In genomic region chr9:134634667-134635230, GRCh38 we compare ENCODE assay signal across 16 cellular contexts. TPM values are rescaled to one million over a fixed set of nuclear protein-coding genes. Genes with fewer than 3 reads are reported as not detected.
A peak's percentile ranks its signal among the peaks of the same experiment; 100 is the strongest.
DNase-seq lines count a peak whose midpoint lies in the region; ATAC-seq and TF ChIP-seq lines count a peak whose summit lies in the region.
"Had no signal": no experiment of that assay in that cellular context is flagged by ENCODE, and none has a peak within 500 bp of the region (broad histone marks: within the 10 kb centered on the region; RNA-seq: fewer than 3 reads in every experiment).

No MANE protein-coding gene starts in this region.

- ATAC-seq in T-helper 17 cell = no peak
- ATAC-seq: PC-3 had no signal

- DNase-seq in activated naive CD4-positive, alpha-beta T cell treated with anti-CD3 and anti-CD28 coated beads, Interleukin-2, amount 50 U/mL, for 16 hours = peak; percentile 2
- DNase-seq in activated naive CD4-positive, alpha-beta T cell (lab: John Stamatoyannopoulos, UW) = no peak
- DNase-seq in T-helper 17 cell (peak in 2 of 3 donors; percentile 1 to 3), mesenteric fat pad (ENCODE audit: low spot score) (peak; percentile 55), spleen (peak; percentile 54), Caco-2 (no peak), hypothalamus (lab: John Stamatoyannopoulos, UW) (no peak)
- DNase-seq in NK-92 treated with Interleukin-12 subunit alpha and Interleukin-12 subunit beta, amount 100 ng/mL, for 24 hours (lab: John Stamatoyannopoulos, UW) = no peak
- DNase-seq: COR-L47, H7, Kasumi-1, NCI-H1105 treated with DMSO at 0.1 percent for 48 hours, NCI-H187, NCI-H69, PC-3 had no signal

- peaks cover 10% of the 10 kb centered on the region for H3K27me3 Mint-ChIP-seq in T-helper 17 cell
- H3K27me3 Mint-ChIP-seq in Caco-2 (ENCODE audit: insufficient read depth, unreplicated experiment) = peaks cover 3% of the 10 kb centered on the region

- no peak for TF ChIP-seq POLR2A in spleen (IDR thresholded peaks at IDR 0.05)

- H3K9me3 ChIP-seq in T-helper 17 cell (ENCODE audit: control insufficient read depth, low read length, poor library complexity, severe bottlenecking) (no peaks in the 10 kb centered on the region), spleen (no peaks in the 10 kb centered on the region), Caco-2 (no peaks in the 10 kb centered on the region)

- intact Hi-C loops in spleen (cut with DNase I; ENCODE audit: low total_unique reads) (no loop called here), Caco-2 (cut with micrococcal nuclease; ENCODE audit: unreplicated experiment) (no loop called here)

- no peaks in the 10 kb centered on the region for H3K9me3 Mint-ChIP-seq in Caco-2 (ENCODE audit: unreplicated experiment)
- H3K9me3 Mint-ChIP-seq: CD14-positive monocyte had no signal

- H3K36me3 Mint-ChIP-seq in T-helper 17 cell (ENCODE audit: low read depth) (no peaks in the 10 kb centered on the region), Caco-2 (ENCODE audit: insufficient read depth, unreplicated experiment) (no peaks in the 10 kb centered on the region)
- H3K36me3 Mint-ChIP-seq: CD14-positive monocyte had no signal

- 93 to 95% (median 93%) methylated on average over 14 to 15 of the region's 15 CpGs for WGBS in spleen, 5 donors

- H3K4me1 Mint-ChIP-seq in T-helper 17 cell (peaks cover 2% of the 10 kb centered on the region), Caco-2 (ENCODE audit: low read depth, unreplicated experiment) (no peaks in the 10 kb centered on the region)
- H3K4me1 Mint-ChIP-seq: CD14-positive monocyte had no signal

- H3K36me3 ChIP-seq in spleen (no peaks in the 10 kb centered on the region), Caco-2 (ENCODE audit: control insufficient read depth, insufficient read depth, low read length) (no peaks in the 10 kb centered on the region)

- H3K27me3 ChIP-seq in spleen (replicated peaks in 1 of 7) = peaks cover 0 to 15% (median 0%) of the 10 kb centered on the region in 7 donors
- no peaks in the 10 kb centered on the region for H3K27me3 ChIP-seq in Caco-2 (replicated peaks; ENCODE audit: control insufficient read depth, insufficient read depth, low read length)

- H3K4me1 ChIP-seq in spleen = peaks cover 0 to 16% (median 9%) of the 10 kb centered on the region in 6 donors
- H3K4me1 ChIP-seq in Caco-2 = no peaks in the 10 kb centered on the region

- H3K27ac ChIP-seq in spleen = no peak overlapping the region

- H3K27ac Mint-ChIP-seq in T-helper 17 cell (no peak overlapping the region), Caco-2 (ENCODE audit: unreplicated experiment) (no peak overlapping the region)
- H3K27ac Mint-ChIP-seq: CD14-positive monocyte had no signal

- CTCF ChIA-PET in Caco-2 (lab: Charles Lee) = no interaction called here

- POLR2A ChIA-PET in Caco-2 (lab: Charles Lee) = no interaction called here

- BruUV-seq in Caco-2 (replicated peaks; lab: Mats Ljungman, UMichigan) = no TSS peak

- H3K4me3 ChIP-seq in spleen (no peak overlapping the region), Caco-2 (ENCODE audit: low read depth, low read length) (no peak overlapping the region)

- TF ChIP-seq CTCF in spleen (IDR thresholded peaks at IDR 0.05 in 8 of 11, conservative IDR thresholded peaks at IDR 0.05 in 3 of 11) (no peak), Caco-2 (IDR thresholded peaks at IDR 0.05; ENCODE audit: insufficient read depth in 1 of 2, low read depth in 1 of 2, low read length in 1 of 2, severe bottlenecking in 1 of 2, unreplicated experiment in 1 of 2) (no peak)

- H3K4me3 Mint-ChIP-seq in T-helper 17 cell = no peak overlapping the region
- H3K4me3 Mint-ChIP-seq in Caco-2 (ENCODE audit: unreplicated experiment) = no peak overlapping the region
- H3K4me3 Mint-ChIP-seq: CD14-positive monocyte had no signal

RNA-seq across cellular contexts. Expression of gene COL5A1, which starts 6.9 kb away (rescaled TPM):
- 1 to 10 TPM; 3.3 to 4.2 TPM for total RNA-seq in T-helper 17 cell
- 84.7 TPM for total RNA-seq in mesenteric fat pad
- 10 to 100 TPM; 14.6 to 50.6 (median 28.9) TPM for total RNA-seq in spleen
- polyA plus RNA-seq in spleen = 10 to 100 TPM in 1 of 3 donors, 1 to 10 TPM in 2; 2.6 to 12.2 (median 3.1) TPM
- total RNA-seq in Caco-2 (2022) = 4.8 and 5.7 TPM in 2 replicates
- polyA plus RNA-seq: CD14-positive monocyte had no signal

Comparison
In these comparisons a context has a peak if more than half of its experiments do, and no peak if none do; other contexts are left out.
1. DNase-seq: peak in activated naive CD4-positive, alpha-beta T cell treated with anti-CD3 and anti-CD28 coated beads, Interleukin-2, amount 50 U/mL, for 16 hours (single experiment), T-helper 17 cell (2 of 3), mesenteric fat pad (single experiment) and spleen (single experiment); none in activated naive CD4-positive, alpha-beta T cell (0 of 4), Caco-2 (0 of 2), hypothalamus (0 of 51) and NK-92 treated with Interleukin-12 subunit alpha and Interleukin-12 subunit beta, amount 100 ng/mL, for 24 hours (single experiment).